ENCODE assay signal across 16 cellular contexts in the genomic region with DNA sequence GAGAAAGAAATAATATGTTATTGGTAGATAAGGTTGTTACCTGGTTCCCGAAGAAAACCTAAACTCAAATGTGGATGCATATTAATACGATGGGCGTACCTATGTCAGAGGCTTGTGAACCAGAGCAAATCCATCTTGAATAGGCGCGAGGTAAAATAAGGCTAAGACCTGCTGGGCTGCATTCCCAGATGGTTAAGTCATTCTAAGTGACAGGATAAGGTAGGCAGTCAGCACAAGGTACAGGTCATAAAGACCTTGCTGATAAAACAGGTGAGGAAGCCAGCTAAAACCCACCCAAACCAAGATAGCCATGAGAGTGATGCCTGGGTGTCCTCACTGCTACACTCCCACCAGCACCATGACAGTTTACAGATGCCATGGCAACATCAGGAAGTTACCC.
"Had no signal": no experiment of that assay in that cellular context is flagged by ENCODE, and none has a peak within 500 bp of the region (broad histone marks: within the 10 kb centered on the region; RNA-seq: fewer than 3 reads in every experiment).

No MANE protein-coding gene starts in this region.

- H3K36me3 Mint-ChIP-seq: naive B cell; stimulated activated effector memory CD8-positive, alpha-beta T cell treated with anti-CD3 and anti-CD28 coated beads, Interleukin-12 subunit alpha, Interleukin-12 subunit beta, amount 100 ng/mL, for 72 hours; T-cell had no signal

- H3K9me3 ChIP-seq: ascending aorta, thyroid gland, vagina had no signal

- H3K79me2 ChIP-seq: parathyroid adenoma had no signal

- H3K27ac ChIP-seq: ascending aorta, breast epithelium, parathyroid adenoma, thyroid gland, vagina had no signal

- ATAC-seq: activated CD4-positive, CD25-positive, alpha-beta regulatory T cell treated with anti-CD3 and anti-CD28 coated beads, Interleukin-2, amount 50 U/mL, for 24 hours; activated T-helper 17 cell treated with anti-CD3 and anti-CD28 coated beads, Interleukin-2, amount 50 U/mL, for 72 hours; left cardiac atrium; stimulated activated effector memory CD8-positive, alpha-beta T cell treated with anti-CD3 and anti-CD28 coated beads, Interleukin-12 subunit alpha, Interleukin-12 subunit beta, amount 100 ng/mL, for 72 hours; T-cell had no signal

- H3K4me1 Mint-ChIP-seq: activated T-helper 17 cell treated with anti-CD3 and anti-CD28 coated beads, Interleukin-2, amount 50 U/mL, for 72 hours; naive B cell; stimulated activated effector memory CD8-positive, alpha-beta T cell treated with anti-CD3 and anti-CD28 coated beads, Interleukin-12 subunit alpha, Interleukin-12 subunit beta, amount 100 ng/mL, for 72 hours; T-cell had no signal

- H3K4me3 ChIP-seq: ascending aorta, breast epithelium, lung, thyroid gland, vagina had no signal

- H2AFZ ChIP-seq: parathyroid adenoma had no signal

- H3K9ac ChIP-seq: parathyroid adenoma had no signal

- H3K27me3 ChIP-seq: ascending aorta, breast epithelium, thyroid gland, vagina had no signal

- H3K27ac Mint-ChIP-seq: activated T-helper 17 cell treated with anti-CD3 and anti-CD28 coated beads, Interleukin-2, amount 50 U/mL, for 72 hours; stimulated activated effector memory CD8-positive, alpha-beta T cell treated with anti-CD3 and anti-CD28 coated beads, Interleukin-12 subunit alpha, Interleukin-12 subunit beta, amount 100 ng/mL, for 72 hours; T-cell had no signal

- H3K36me3 ChIP-seq: ascending aorta, breast epithelium, thyroid gland, vagina had no signal

- DNase-seq: activated CD4-positive, alpha-beta T cell treated with anti-CD3 and anti-CD28 coated beads, Interleukin-2, amount 50 U/mL, for 4 hours; activated naive CD4-positive, alpha-beta T cell treated with Interleukin-2 at 50 U/mL for 16 hours; left cardiac atrium; naive B cell; retina; T-cell; T-helper 9 cell; thyroid gland had no signal

- H3K27me3 Mint-ChIP-seq: activated T-helper 17 cell treated with anti-CD3 and anti-CD28 coated beads, Interleukin-2, amount 50 U/mL, for 72 hours; naive B cell; T-cell had no signal

- H3K4me3 Mint-ChIP-seq: activated T-helper 17 cell treated with anti-CD3 and anti-CD28 coated beads, Interleukin-2, amount 50 U/mL, for 72 hours; naive B cell; stimulated activated effector memory CD8-positive, alpha-beta T cell treated with anti-CD3 and anti-CD28 coated beads, Interleukin-12 subunit alpha, Interleukin-12 subunit beta, amount 100 ng/mL, for 72 hours; T-cell had no signal

- H3K4me1 ChIP-seq: ascending aorta, breast epithelium, parathyroid adenoma, thyroid gland, vagina had no signal
